ENCODE assay signal across 21 cellular contexts in the genomic region with DNA sequence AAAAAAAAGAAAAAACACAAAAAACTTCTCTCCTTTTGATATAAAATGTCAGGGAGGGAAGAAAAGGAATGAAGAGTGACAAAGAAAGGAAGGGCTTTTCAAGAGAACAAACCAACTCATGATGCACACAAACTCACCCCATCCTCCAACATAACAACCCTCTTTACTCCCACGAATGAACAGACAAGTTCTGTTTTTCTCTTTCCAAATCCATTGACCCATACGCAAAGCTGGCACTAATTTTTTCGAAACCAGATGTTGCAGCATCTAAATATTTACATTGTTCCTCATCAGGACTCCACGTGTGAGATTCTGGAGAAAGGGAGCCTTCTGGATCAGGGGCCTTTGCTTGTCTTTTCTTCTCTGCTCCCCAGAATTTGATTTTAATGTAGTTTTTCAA.
"Had no signal": no experiment of that assay in that cellular context is flagged by ENCODE, and none has a peak within 500 bp of the region (broad histone marks: within the 10 kb centered on the region; RNA-seq: fewer than 3 reads in every experiment).

No MANE protein-coding gene starts in this region.

- H3K4me3 ChIP-seq: PC-9, SK-N-MC had no signal

- H3K27ac ChIP-seq: PC-9, SK-N-MC had no signal

- DNase-seq: activated B cell treated with CpG ODN at 0.5 μM for 24 hours; activated CD4-positive, alpha-beta T cell treated with anti-CD3 and anti-CD28 coated beads for 1 hour; activated CD4-positive, alpha-beta T cell treated with anti-CD3 and anti-CD28 coated beads, Interleukin-2, amount 10 ng/mL, durations not matched to agents 24 days and 14 days; activated CD4-positive, alpha-beta T cell treated with anti-CD3 and anti-CD28 coated beads, Interleukin-2, amount 50 U/mL, for 48 hours; activated CD8-positive, alpha-beta memory T cell treated with anti-CD3 and anti-CD28 coated beads, Interleukin-2, amount 10 ng/mL, durations not matched to agents 7 days and 5 days; activated gamma-delta T cell; activated naive CD4-positive, alpha-beta T cell treated with anti-CD3 and anti-CD28 coated beads for 36 hours; activated T-cell treated with anti-CD3 and anti-CD28 coated beads, Interleukin-2, amount 50 U/mL, for 24 hours; amygdala; KG1; NCI-H1048; NCI-H1417; NCI-H1930; NCI-H345; NCI-H510A; NCI-H526 treated with DMSO at 0.1 percent for 48 hours; NCI-H82; PC-9; SHP77 treated with DMSO at 0.1 percent for 48 hours; SW 1271 had no signal

- ATAC-seq: activated CD8-positive, alpha-beta memory T cell treated with anti-CD3 and anti-CD28 coated beads, Interleukin-2, amount 10 ng/mL, durations not matched to agents 7 days and 5 days had no signal
